23 cellular contexts compared by ENCODE assay signal in the genomic region with DNA sequence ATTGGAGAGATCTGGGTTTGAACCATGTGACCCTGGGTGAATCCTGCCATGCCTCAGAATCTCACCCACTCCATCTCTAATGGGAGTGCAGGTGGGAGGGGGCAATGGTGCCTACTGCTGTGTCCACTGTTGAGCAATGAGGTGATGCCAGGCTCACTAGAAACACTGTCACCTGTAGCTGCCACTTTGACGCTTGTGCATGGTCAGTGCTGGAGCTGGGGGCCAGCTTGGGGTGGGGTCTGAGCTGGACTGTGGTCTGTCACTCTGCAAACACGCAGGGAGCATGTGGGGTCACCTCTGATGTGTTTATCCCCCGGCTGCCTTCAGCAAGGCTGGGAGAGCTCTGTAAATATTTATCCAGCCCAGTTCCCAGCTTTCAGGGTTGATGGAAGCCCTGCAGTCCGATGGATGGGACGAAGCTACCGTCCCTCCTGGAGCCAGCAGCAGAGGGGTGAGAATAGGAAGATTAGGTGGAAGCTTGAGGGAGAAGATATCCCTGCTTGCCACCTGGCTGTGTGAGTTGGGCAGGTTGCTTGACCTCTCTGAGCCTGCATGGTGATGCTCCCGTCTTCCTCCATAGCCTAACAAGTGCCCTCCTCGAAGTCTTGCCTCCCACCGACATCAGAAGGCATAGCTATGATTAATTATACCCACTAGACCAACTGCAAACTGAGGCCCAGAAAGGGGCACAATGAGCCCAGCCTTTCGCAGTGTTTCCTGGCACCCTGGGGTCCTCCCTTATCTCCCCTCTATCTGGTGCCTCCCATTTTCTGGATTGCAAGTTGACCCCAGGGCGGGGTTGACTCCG. TPM values are rescaled to one million over a fixed set of nuclear protein-coding genes. Genes with fewer than 3 reads are reported as not detected.
DNase-seq lines count a peak whose midpoint lies in the region; ATAC-seq and TF ChIP-seq lines count a peak whose summit lies in the region.
"Had no signal": no experiment of that assay in that cellular context is flagged by ENCODE, and none has a peak within 500 bp of the region (broad histone marks: within the 10 kb centered on the region; RNA-seq: fewer than 3 reads in every experiment).

No MANE protein-coding gene starts in this region.

- no peaks in the 10 kb centered on the region for H3K27me3 Mint-ChIP-seq in nephron (ENCODE audit: low read depth)

- H3K4me1 Mint-ChIP-seq in nephron: peaks cover 43% of the 10 kb centered on the region

- H3K4me3 ChIP-seq in BJ (ENCODE audit: low read depth, low read length): peak overlapping the region; percentile 52
- H3K4me3 ChIP-seq in OCI-LY7 (ENCODE audit: low read depth, low read length, poor library complexity, severe bottlenecking): no peak overlapping the region
- H3K4me3 ChIP-seq: ovary had no signal

- H3K9me3 Mint-ChIP-seq in nephron: no peaks in the 10 kb centered on the region
- H3K9me3 Mint-ChIP-seq: activated naive CD4-positive, alpha-beta T cell treated with anti-CD3 and anti-CD28 coated beads, Interleukin-2, amount 10 ng/mL, durations not matched to agents 7 days and 5 days had no signal

- BruUV-seq in OCI-LY7 (replicated peaks; lab: Mats Ljungman, UMichigan): no TSS peak

- H3K9me2 ChIP-seq in OCI-LY7 (ENCODE audit: insufficient read depth, low read length): no peaks in the 10 kb centered on the region

- H3K9me3 ChIP-seq in OCI-LY7 (ENCODE audit: low read length): no peaks in the 10 kb centered on the region
- H3K9me3 ChIP-seq: breast epithelium, esophagus squamous epithelium, ovary had no signal

- H2AFZ ChIP-seq in OCI-LY7 (ENCODE audit: low read length): no peak overlapping the region

- no peaks in the 10 kb centered on the region for H3K36me3 Mint-ChIP-seq in nephron (ENCODE audit: low read depth)
- H3K36me3 Mint-ChIP-seq: activated naive CD4-positive, alpha-beta T cell treated with anti-CD3 and anti-CD28 coated beads, Interleukin-2, amount 10 ng/mL, durations not matched to agents 7 days and 5 days had no signal

- intact Hi-C loops in OCI-LY7 (cut with micrococcal nuclease; ENCODE audit: unreplicated experiment): no loop called here

- no peaks in the 10 kb centered on the region for H3K79me2 ChIP-seq in OCI-LY7 (ENCODE audit: insufficient read depth, low read depth, low read length)

- no peaks in the 10 kb centered on the region for H4K20me1 ChIP-seq in OCI-LY7 (ENCODE audit: insufficient read depth, low read length)

- no peak overlapping the region for H3K27ac ChIP-seq in OCI-LY7 (ENCODE audit: low read depth, low read length, poor library complexity, severe bottlenecking)
- H3K27ac ChIP-seq: breast epithelium, ovary had no signal

- H3K27me3 ChIP-seq in BJ (ENCODE audit: control insufficient read depth, insufficient read depth, low read length): no peaks in the 10 kb centered on the region
- H3K27me3 ChIP-seq: breast epithelium, esophagus squamous epithelium, ovary had no signal

- POLR2A ChIA-PET in BJ (lab: Charles Lee): interaction anchor here (0.5 to 0.6 kb wide), 2 partner anchors 9 to 11 kb away, joined by 3 to 4 read pairs; no protein-coding TSS in a partner anchor
- POLR2A ChIA-PET in OCI-LY7 (lab: Charles Lee): interaction anchor here (1.1 kb wide), 1 partner anchor 13 kb away, joined by 3 read pairs; a partner anchor contains a TSS

- H3K4me2 ChIP-seq in OCI-LY7 (ENCODE audit: low read length): 0 out of 2 replicates have a peak overlapping the region, but pooled peaks have one; percentile 94

- no peak for ATAC-seq in GM18511 (IDR thresholded peaks at IDR 0.05; ENCODE audit: unreplicated experiment)

- DNase-seq in BJ (ENCODE audit: low read depth) (no peak), OCI-LY7 (ENCODE audit: low spot score) (no peak), activated T-cell treated with anti-CD3 and anti-CD28 coated beads for 4 hours (no peak), HCEC 1CT (no peak)
- DNase-seq: activated CD8-positive, alpha-beta memory T cell treated with anti-CD3 and anti-CD28 coated beads, Interleukin-2, amount 50 U/mL, for 48 hours; activated naive CD4-positive, alpha-beta T cell treated with anti-CD3 and anti-CD28 coated beads, Interleukin-2, amount 10 ng/mL, durations not matched to agents 7 days and 5 days; Calu3; esophagus squamous epithelium; GOT3; kidney; MM.1S; NCI-H187; NCI-H510A; SHP77 treated with DMSO at 0.1 percent for 48 hours; small intestine; stimulated activated naive CD4-positive, alpha-beta T cell; T-helper 9 cell had no signal

- H3K4me3 Mint-ChIP-seq in nephron: peak overlapping the region; percentile 78 to 87 (median 81)
- H3K4me3 Mint-ChIP-seq: activated naive CD4-positive, alpha-beta T cell treated with anti-CD3 and anti-CD28 coated beads, Interleukin-2, amount 10 ng/mL, durations not matched to agents 7 days and 5 days had no signal

- CTCF ChIA-PET in BJ (lab: Yijun Ruan, JAX): interaction anchor here (1.1 to 14.8 kb wide), 6 partner anchors 9 to 119 kb away, joined by 4 to 272 read pairs (median 5); a partner anchor contains a TSS
- CTCF ChIA-PET in OCI-LY7 (lab: Charles Lee; ENCODE audit: unreplicated experiment): interaction anchor here (0.9 kb wide), 1 partner anchor 75 kb away, joined by 3 read pairs; no protein-coding TSS in a partner anchor

- peak overlapping the region; percentile 14 to 71 (median 63) for H3K27ac Mint-ChIP-seq in nephron
- H3K27ac Mint-ChIP-seq: activated naive CD4-positive, alpha-beta T cell treated with anti-CD3 and anti-CD28 coated beads, Interleukin-2, amount 10 ng/mL, durations not matched to agents 7 days and 5 days had no signal

- TF ChIP-seq CTCF in BJ (IDR thresholded peaks at IDR 0.05; ENCODE audit: insufficient read depth, low read depth, low read length): no peak
- TF ChIP-seq CTCF in OCI-LY7 (conservative IDR thresholded peaks at IDR 0.05; ENCODE audit: low read length): no peak
- no peak for TF ChIP-seq CTCF in nephron (IDR thresholded peaks at IDR 0.05; ENCODE audit: unreplicated experiment in 3 of 3)

- peaks cover 45% of the 10 kb centered on the region for H3K4me1 ChIP-seq in OCI-LY7 (ENCODE audit: insufficient read depth, low read length, poor library complexity, severe bottlenecking)

- H3K36me3 ChIP-seq in BJ (ENCODE audit: control insufficient read depth, insufficient read depth, low read length): no peaks in the 10 kb centered on the region
- H3K36me3 ChIP-seq in OCI-LY7 (ENCODE audit: insufficient read depth, low read length): no peaks in the 10 kb centered on the region
- H3K36me3 ChIP-seq: breast epithelium, esophagus squamous epithelium, ovary had no signal

RNA-seq across cellular contexts. Expression of a gene that starts 1.7 kb away (rescaled TPM):
- polyA plus RNA-seq in BJ (2011; rRNA removed): 14.5 and 38.1 TPM in 2 replicates
- polyA minus RNA-seq in BJ (2011; rRNA and poly(A)+ RNA removed): 12.7 and 13.6 TPM in 2 replicates
- total RNA-seq in OCI-LY7 (2014; rRNA removed; shearing (Covaris generic)): 10.0 and 12.9 TPM in 2 replicates
- 6.3 and 9.2 TPM in 2 replicates for total RNA-seq in OCI-LY7 (2022)
- total RNA-seq: HT1080 had no signal

RNA-seq across cellular contexts. Expression of a gene that starts 6.5 kb away (rescaled TPM):
- 22.1 and 22.5 TPM in 2 replicates for polyA plus RNA-seq in BJ (2011; rRNA removed)
- 38.2 and 54.1 TPM in 2 replicates for polyA minus RNA-seq in BJ (2011; rRNA and poly(A)+ RNA removed)
- 50.8 and 54.6 TPM in 2 replicates for total RNA-seq in OCI-LY7 (2014; rRNA removed; shearing (Covaris generic))
- total RNA-seq in OCI-LY7 (2022): 191 and 252 TPM in 2 replicates
- total RNA-seq: HT1080 had no signal

RNA-seq across cellular contexts. Expression of a gene that starts 11.5 kb away (rescaled TPM):
- polyA plus RNA-seq in BJ (2011; rRNA removed): 2.6 and 4.0 TPM in 2 replicates
- 0.66 and 0.77 TPM in 2 replicates for polyA minus RNA-seq in BJ (2011; rRNA and poly(A)+ RNA removed)
- 1.0 and 1.7 TPM in 2 replicates for total RNA-seq in OCI-LY7 (2014; rRNA removed; shearing (Covaris generic))
- total RNA-seq in OCI-LY7 (2022): 0.86 and 1.3 TPM in 2 replicates
- total RNA-seq: breast epithelium, Calu3, esophagus squamous epithelium, kidney had no signal

RNA-seq across cellular contexts. Expression of a gene that starts 12.4 kb away (rescaled TPM):
- polyA plus RNA-seq in BJ (2011; rRNA removed): 136 and 174 TPM in 2 replicates
- polyA minus RNA-seq in BJ (2011; rRNA and poly(A)+ RNA removed): 35.5 and 47.0 TPM in 2 replicates
- 265 and 297 TPM in 2 replicates for total RNA-seq in OCI-LY7 (2014; rRNA removed; shearing (Covaris generic))
- total RNA-seq in OCI-LY7 (2022): 242 and 252 TPM in 2 replicates

RNA-seq across cellular contexts. Expression of a gene that starts 20.1 kb away (rescaled TPM):
- 0.21 TPM in 1 of 2 replicates, not detected in the other for polyA plus RNA-seq in BJ (2011; rRNA removed)
- polyA minus RNA-seq in BJ (2011; rRNA and poly(A)+ RNA removed): 1.00 TPM in 1 of 2 replicates, not detected in the other
- 163 and 241 TPM in 2 replicates for total RNA-seq in OCI-LY7 (2014; rRNA removed; shearing (Covaris generic))
- total RNA-seq in OCI-LY7 (2022): 312 and 333 TPM in 2 replicates
- total RNA-seq: breast epithelium, Calu3, esophagus squamous epithelium, HT1080, ureter had no signal
- polyA plus RNA-seq: ovary had no signal
